8 cellular contexts compared by ENCODE assay signal in the genomic region with DNA sequence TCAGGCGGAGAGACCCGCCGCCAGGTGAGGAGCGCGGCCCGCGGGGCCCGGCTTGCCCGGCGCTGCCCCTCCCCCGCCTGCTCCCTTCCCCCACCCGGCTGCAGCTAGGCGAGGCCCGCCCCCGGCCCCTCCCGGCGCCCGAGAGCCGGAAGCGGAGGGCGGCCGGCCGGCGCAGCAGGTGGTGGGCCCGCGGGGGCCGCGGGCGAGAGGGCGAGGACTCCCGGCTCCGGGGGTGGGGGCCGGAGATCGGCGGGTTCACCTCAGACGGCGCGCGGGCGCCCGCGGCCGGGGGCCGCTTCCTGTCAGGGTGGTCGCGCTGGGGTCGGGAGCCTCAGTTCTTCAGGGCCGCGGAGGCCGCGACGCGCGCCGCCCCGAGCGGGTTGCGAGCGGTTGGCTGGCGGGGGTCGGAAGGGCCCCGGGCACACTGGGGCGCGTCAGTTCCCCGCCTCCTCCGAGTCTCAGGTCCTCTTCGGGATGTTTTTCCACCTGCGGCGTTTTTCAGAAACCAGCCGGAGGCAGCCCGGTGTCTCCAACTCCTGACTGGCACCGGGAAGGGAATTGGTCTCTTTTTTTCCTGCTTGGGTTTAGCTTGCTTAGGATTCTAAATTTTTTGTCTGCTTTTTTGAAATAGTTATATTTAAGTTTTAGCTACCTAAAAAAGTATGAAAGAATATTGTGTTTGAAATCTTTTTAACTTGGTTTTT.
A peak's percentile ranks its signal among the peaks of the same experiment; 100 is the strongest.
DNase-seq lines count a peak whose midpoint lies in the region; ATAC-seq and TF ChIP-seq lines count a peak whose summit lies in the region.

No MANE protein-coding gene starts in this region.

- H3K4me1 Mint-ChIP-seq in central memory CD8-positive, alpha-beta T cell, result peaks cover 34% of the 10 kb centered on the region

- H3K27me3 Mint-ChIP-seq in central memory CD8-positive, alpha-beta T cell, result no peaks in the 10 kb centered on the region

- no peaks in the 10 kb centered on the region for H3K36me3 ChIP-seq in GM06990 (ENCODE audit: control insufficient read depth, insufficient read depth, low read length)

- no peaks in the 10 kb centered on the region for H3K9me3 Mint-ChIP-seq in central memory CD8-positive, alpha-beta T cell

- H3K27ac Mint-ChIP-seq in central memory CD8-positive, alpha-beta T cell (ENCODE audit: low read depth), result peak overlapping the region; percentile 93

- H3K4me3 Mint-ChIP-seq in central memory CD8-positive, alpha-beta T cell, result peak overlapping the region; percentile 90

- peak; percentile 54 for ATAC-seq in GM21515 (IDR thresholded peaks at IDR 0.05; ENCODE audit: unreplicated experiment)
- ATAC-seq in SK-N-SH treated with all-trans-retinoic acid at 6 μM for 48 hours, result peak; percentile 49
- ATAC-seq in central memory CD8-positive, alpha-beta T cell (replicated peaks; ENCODE audit: extremely low read depth, poor library complexity, severe bottlenecking), result peak; percentile 55

- H3K27ac ChIP-seq in layer of hippocampus (ENCODE audit: low read depth, low read length), result peak overlapping the region; percentile 94

- H3K4me3 ChIP-seq in GM06990 (replicated peaks; ENCODE audit: low read depth, low read length), result peak overlapping the region; percentile 82

- H3K36me3 Mint-ChIP-seq in central memory CD8-positive, alpha-beta T cell (ENCODE audit: insufficient read depth), result peaks cover 14% of the 10 kb centered on the region

- DNase-seq in GM06990 (ENCODE audit: extremely low read depth, insufficient read length) (no peak), HuH-7 (ENCODE audit: low spot score) (peak; percentile 75), NCI-H1694 treated with DMSO at 0.1 percent for 48 hours (lab: John Stamatoyannopoulos, UW) (no peak)
- peak in 1 of 2 donors; percentile 45 for DNase-seq in central memory CD8-positive, alpha-beta T cell (ENCODE audit: low spot score in 2 of 2)
- DNase-seq in stimulated activated CD4-positive, alpha-beta T cell treated with anti-CD3 and anti-CD28 coated beads, Interleukin-2, amount 100 ng/mL, for 4 hours (ENCODE audit: low read depth), result peak; percentile 31

- TF ChIP-seq CTCF in GM06990 (IDR thresholded peaks at IDR 0.05; ENCODE audit: insufficient read depth, low read length, poor library complexity, severe bottlenecking), result no peak

- H3K27me3 ChIP-seq in GM06990 (replicated peaks; ENCODE audit: control insufficient read depth, insufficient read depth, low read length) (no peaks in the 10 kb centered on the region), layer of hippocampus (ENCODE audit: control insufficient read depth, insufficient read depth, low read length) (no peaks in the 10 kb centered on the region)

TF ChIP-seq in SK-N-SH treated with all-trans-retinoic acid at 6 μM for 48 hours, 23 proteins besides CTCF, POLR2A, EP300 and RAD21:
- no peak for TF ChIP-seq POU6F1 (CRISPR knock-in tag; IDR thresholded peaks at IDR 0.05; ENCODE audit: borderline replicate concordance, low read depth)
- no peak for TF ChIP-seq PPARA (CRISPR knock-in tag; IDR thresholded peaks at IDR 0.05; ENCODE audit: borderline replicate concordance)
- 0 out of 2 replicates have a peak, but pooled peaks have one; percentile 63 for TF ChIP-seq SNAI2 (CRISPR knock-in tag; IDR thresholded peaks at IDR 0.05)
TF ChIP-seq in SK-N-SH treated with all-trans-retinoic acid at 6 μM for 48 hours: peak in this region for 1.

Comparison
In these comparisons a context has a peak if more than half of its experiments do, and no peak if none do; other contexts are left out.
1. DNase-seq: peak in HuH-7 (single experiment) and stimulated activated CD4-positive, alpha-beta T cell treated with anti-CD3 and anti-CD28 coated beads, Interleukin-2, amount 100 ng/mL, for 4 hours (single experiment); none in GM06990 (single experiment) and NCI-H1694 treated with DMSO at 0.1 percent for 48 hours (single experiment).
2. Peak in every context shown above with its lines, with median percentiles within 50 percentile points of each other: ATAC-seq.